ENCODE assay signal across 17 cellular contexts in the genomic region with DNA sequence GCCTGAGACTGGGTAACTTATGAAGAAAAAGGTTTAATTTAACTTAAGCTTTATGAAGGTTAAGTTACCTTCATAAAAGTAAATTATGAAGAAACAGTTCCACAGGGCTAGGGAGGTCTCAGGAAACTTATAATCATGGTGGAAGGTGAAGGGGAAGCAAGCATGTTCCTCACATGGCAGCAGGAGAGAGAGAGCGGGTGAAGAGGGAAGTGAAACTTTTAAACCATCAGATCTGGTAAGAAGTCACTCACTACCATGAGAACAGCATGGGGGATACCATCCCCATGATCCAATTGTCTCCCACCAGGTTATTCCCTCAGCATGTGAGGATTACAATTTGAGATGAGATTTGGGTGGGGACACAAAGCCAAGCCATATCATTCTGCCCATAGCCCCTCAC.
"Had no signal": no experiment of that assay in that cellular context is flagged by ENCODE, and none has a peak within 500 bp of the region (broad histone marks: within the 10 kb centered on the region; RNA-seq: fewer than 3 reads in every experiment).

No MANE protein-coding gene starts in this region.

- H3K4me1 Mint-ChIP-seq: activated CD4-positive, alpha-beta memory T cell treated with anti-CD3 and anti-CD28 coated beads, Interleukin-2, amount 10 ng/mL, durations not matched to agents 7 days and 5 days; activated naive CD4-positive, alpha-beta T cell treated with anti-CD3 and anti-CD28 coated beads, Interleukin-2, amount 50 U/mL, for 24 hours; endodermal cell; immature natural killer cell; nephron; stimulated activated naive B cell treated with anti-CD40 and anti-IgM and Interleukin-4, amounts not matched to agents 10 μg/mL and 1 μg/mL and 100 μg/mL, for 72 hours; WTC11 had no signal

- H3K27ac Mint-ChIP-seq: activated CD4-positive, alpha-beta memory T cell treated with anti-CD3 and anti-CD28 coated beads, Interleukin-2, amount 10 ng/mL, durations not matched to agents 7 days and 5 days; activated naive CD4-positive, alpha-beta T cell treated with anti-CD3 and anti-CD28 coated beads, Interleukin-2, amount 50 U/mL, for 24 hours; endodermal cell; immature natural killer cell; nephron; stimulated activated naive B cell treated with anti-CD40 and anti-IgM and Interleukin-4, amounts not matched to agents 10 μg/mL and 1 μg/mL and 100 μg/mL, for 72 hours; WTC11 had no signal

- H3K36me3 Mint-ChIP-seq: activated naive CD4-positive, alpha-beta T cell treated with anti-CD3 and anti-CD28 coated beads, Interleukin-2, amount 50 U/mL, for 24 hours; immature natural killer cell; stimulated activated naive B cell treated with anti-CD40 and anti-IgM and Interleukin-4, amounts not matched to agents 10 μg/mL and 1 μg/mL and 100 μg/mL, for 72 hours had no signal

- DNase-seq: activated CD4-positive, alpha-beta memory T cell treated with anti-CD3 and anti-CD28 coated beads, Interleukin-2, amount 10 ng/mL, durations not matched to agents 7 days and 5 days; activated CD4-positive, alpha-beta T cell treated with anti-CD3 and anti-CD28 coated beads for 4 hours; activated effector memory CD4-positive, alpha-beta T cell treated with anti-CD3 and anti-CD28 coated beads, Interleukin-2, amount 50 U/mL, for 16 hours; activated T-cell treated with anti-CD3 and anti-CD28 coated beads, Interleukin-2, amount 50 U/mL, for 48 hours; adrenal gland; dorsolateral prefrontal cortex; endodermal cell; head of caudate nucleus; immature natural killer cell; occipital lobe; stimulated activated CD4-positive, alpha-beta T cell treated with anti-CD3 and anti-CD28 coated beads, Interleukin-2, amount 100 ng/mL, for 48 hours; stimulated activated naive B cell treated with anti-CD40 and anti-IgM and Interleukin-4, amounts not matched to agents 10 μg/mL and 1 μg/mL and 100 μg/mL, for 72 hours; thyroid gland; uterus had no signal

- H3K27me3 Mint-ChIP-seq: activated CD4-positive, alpha-beta memory T cell treated with anti-CD3 and anti-CD28 coated beads, Interleukin-2, amount 10 ng/mL, durations not matched to agents 7 days and 5 days; activated naive CD4-positive, alpha-beta T cell treated with anti-CD3 and anti-CD28 coated beads, Interleukin-2, amount 50 U/mL, for 24 hours; stimulated activated naive B cell treated with anti-CD40 and anti-IgM and Interleukin-4, amounts not matched to agents 10 μg/mL and 1 μg/mL and 100 μg/mL, for 72 hours had no signal

- H3K9me3 Mint-ChIP-seq: activated CD4-positive, alpha-beta memory T cell treated with anti-CD3 and anti-CD28 coated beads, Interleukin-2, amount 10 ng/mL, durations not matched to agents 7 days and 5 days; activated naive CD4-positive, alpha-beta T cell treated with anti-CD3 and anti-CD28 coated beads, Interleukin-2, amount 50 U/mL, for 24 hours; stimulated activated naive B cell treated with anti-CD40 and anti-IgM and Interleukin-4, amounts not matched to agents 10 μg/mL and 1 μg/mL and 100 μg/mL, for 72 hours had no signal

- H3K4me3 Mint-ChIP-seq: activated CD4-positive, alpha-beta memory T cell treated with anti-CD3 and anti-CD28 coated beads, Interleukin-2, amount 10 ng/mL, durations not matched to agents 7 days and 5 days; activated naive CD4-positive, alpha-beta T cell treated with anti-CD3 and anti-CD28 coated beads, Interleukin-2, amount 50 U/mL, for 24 hours; endodermal cell; immature natural killer cell; nephron; stimulated activated naive B cell treated with anti-CD40 and anti-IgM and Interleukin-4, amounts not matched to agents 10 μg/mL and 1 μg/mL and 100 μg/mL, for 72 hours; WTC11 had no signal

- ATAC-seq: stimulated activated naive B cell treated with anti-CD40 and anti-IgM and Interleukin-4, amounts not matched to agents 10 μg/mL and 1 μg/mL and 100 μg/mL, for 72 hours; WTC11 had no signal
